26 cellular contexts compared by ENCODE assay signal in the genomic region with DNA sequence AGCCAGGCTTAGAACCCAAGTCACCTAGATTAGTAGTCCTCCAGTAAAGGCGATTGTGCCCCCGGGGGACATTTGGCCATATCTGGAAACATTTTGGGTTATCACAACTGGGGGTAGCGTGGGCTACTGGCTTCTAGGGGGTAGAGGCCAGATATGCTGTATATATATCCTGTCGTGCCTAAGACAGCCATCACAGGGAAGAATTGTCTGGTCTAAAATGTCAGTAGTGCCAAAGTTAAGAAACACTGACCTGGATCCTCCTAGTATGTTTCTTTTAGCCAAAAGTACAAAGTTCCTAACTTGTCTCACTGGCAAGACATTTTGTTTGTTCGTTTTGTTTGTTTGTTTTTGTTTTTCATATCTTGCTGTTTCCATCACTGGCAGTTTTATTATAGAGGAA. TPM values are rescaled to one million over a fixed set of nuclear protein-coding genes. Genes with fewer than 3 reads are reported as not detected.
DNase-seq lines count a peak whose midpoint lies in the region; ATAC-seq, FAIRE-seq and TF ChIP-seq lines count a peak whose summit lies in the region.
"Had no signal": no experiment of that assay in that cellular context is flagged by ENCODE, and none has a peak within 500 bp of the region (broad histone marks: within the 10 kb centered on the region; RNA-seq: fewer than 3 reads in every experiment).

No MANE protein-coding gene starts in this region.

- no peaks in the 10 kb centered on the region for H3K36me3 ChIP-seq in endothelial cell of umbilical vein (ENCODE audit: control insufficient read depth in 2 of 2, extremely low read depth in 1 of 2, insufficient read depth in 2 of 2, low read length in 2 of 2)
- H3K36me3 ChIP-seq in neutrophil: peaks cover 23% of the 10 kb centered on the region

- peaks cover 15% of the 10 kb centered on the region for H3K36me3 Mint-ChIP-seq in activated CD8-positive, alpha-beta memory T cell treated with anti-CD3 and anti-CD28 coated beads, Interleukin-2, amount 10 ng/mL, durations not matched to agents 7 days and 5 days
- peaks cover 76% of the 10 kb centered on the region for H3K36me3 Mint-ChIP-seq in activated T-helper 17 cell treated with anti-CD3 and anti-CD28 coated beads, Interleukin-2, amount 50 U/mL, for 72 hours (ENCODE audit: low read depth)

- H3K4me2 ChIP-seq in endothelial cell of umbilical vein (ENCODE audit: insufficient read depth, low read length): no peak overlapping the region

- H3K27me3 Mint-ChIP-seq in activated CD8-positive, alpha-beta memory T cell treated with anti-CD3 and anti-CD28 coated beads, Interleukin-2, amount 10 ng/mL, durations not matched to agents 7 days and 5 days: no peaks in the 10 kb centered on the region
- no peaks in the 10 kb centered on the region for H3K27me3 Mint-ChIP-seq in activated T-helper 17 cell treated with anti-CD3 and anti-CD28 coated beads, Interleukin-2, amount 50 U/mL, for 72 hours
- H3K27me3 Mint-ChIP-seq: CD4-positive, CD25-positive, alpha-beta regulatory T cell had no signal

- no peak overlapping the region for H3K4me3 Mint-ChIP-seq in activated CD8-positive, alpha-beta memory T cell treated with anti-CD3 and anti-CD28 coated beads, Interleukin-2, amount 10 ng/mL, durations not matched to agents 7 days and 5 days
- no peak overlapping the region for H3K4me3 Mint-ChIP-seq in activated T-helper 17 cell treated with anti-CD3 and anti-CD28 coated beads, Interleukin-2, amount 50 U/mL, for 72 hours
- H3K4me3 Mint-ChIP-seq: CD4-positive, CD25-positive, alpha-beta regulatory T cell; CD8-positive, alpha-beta memory T cell; HFFc6 had no signal

- dilution Hi-C loops in endothelial cell of umbilical vein (cut with MboI; ENCODE audit: extremely low pct_ligation_motif_present, low sequenced_read_pairs): no loop called here

- no peaks in the 10 kb centered on the region for H3K79me2 ChIP-seq in endothelial cell of umbilical vein (ENCODE audit: control insufficient read depth, insufficient read depth, low read length)

- H3K4me3 ChIP-seq in endothelial cell of umbilical vein (replicated peaks in 1 of 3; ENCODE audit: insufficient read depth in 1 of 3, low read depth in 1 of 3, low read length in 3 of 3) (no peak overlapping the region), neutrophil (ENCODE audit: low read depth in 1 of 2, low read length in 1 of 2) (peak overlapping the region in 1 of 2 experiments; percentile 12)

- FAIRE-seq in endothelial cell of umbilical vein (lab: Jason Lieb, UNC): peak; percentile 18
- FAIRE-seq: A204.1, GM12891, GM19239, HTR-8/SVneo had no signal

- POLR2A ChIA-PET in endothelial cell of umbilical vein (lab: Charles Lee): no interaction called here

- TF ChIP-seq POLR2A in endothelial cell of umbilical vein (IDR thresholded peaks at IDR 0.05; ENCODE audit: low read depth, low read length): no peak

- H3K9ac ChIP-seq in endothelial cell of umbilical vein (replicated peaks; ENCODE audit: extremely low read depth, insufficient read depth, low read length): no peak overlapping the region

- H3K4me1 ChIP-seq in endothelial cell of umbilical vein (ENCODE audit: control insufficient read depth, extremely low read depth, insufficient read depth, low read length) (no peaks in the 10 kb centered on the region), neutrophil (ENCODE audit: control insufficient read depth in 1 of 2, insufficient read depth in 1 of 2, low read depth in 1 of 2, low read length in 1 of 2) (peaks cover 0 to 10% of the 10 kb centered on the region in 2 experiments)
- H3K4me1 ChIP-seq: BE2C had no signal

- no peak for ATAC-seq in activated CD8-positive, alpha-beta memory T cell treated with anti-CD3 and anti-CD28 coated beads, Interleukin-2, amount 10 ng/mL, durations not matched to agents 7 days and 5 days
- no peak for ATAC-seq in activated T-helper 17 cell treated with anti-CD3 and anti-CD28 coated beads, Interleukin-2, amount 50 U/mL, for 72 hours (replicated peaks)
- ATAC-seq: HCT116 had no signal

- BruUV-seq in endothelial cell of umbilical vein (replicated peaks; lab: Mats Ljungman, UMichigan): no TSS peak

- H3K9me3 ChIP-seq in endothelial cell of umbilical vein (replicated peaks; ENCODE audit: control insufficient read depth, insufficient read depth, low read length): no peaks in the 10 kb centered on the region
- no peaks in the 10 kb centered on the region for H3K9me3 ChIP-seq in neutrophil
- H3K9me3 ChIP-seq: BE2C had no signal

- no peaks in the 10 kb centered on the region for H3K9me3 Mint-ChIP-seq in activated CD8-positive, alpha-beta memory T cell treated with anti-CD3 and anti-CD28 coated beads, Interleukin-2, amount 10 ng/mL, durations not matched to agents 7 days and 5 days (ENCODE audit: low read depth)
- H3K9me3 Mint-ChIP-seq in activated T-helper 17 cell treated with anti-CD3 and anti-CD28 coated beads, Interleukin-2, amount 50 U/mL, for 72 hours: no peaks in the 10 kb centered on the region
- H3K9me3 Mint-ChIP-seq: CD4-positive, CD25-positive, alpha-beta regulatory T cell; CD8-positive, alpha-beta memory T cell; HFFc6 had no signal

- intact Hi-C loops in endothelial cell of umbilical vein (cut with micrococcal nuclease): no loop called here

- TF ChIP-seq CTCF in endothelial cell of umbilical vein (IDR thresholded peaks at IDR 0.05; ENCODE audit: extremely low read depth in 1 of 2, insufficient read depth in 1 of 2, low read depth in 1 of 2, low read length in 2 of 2) (no peak), neutrophil (IDR thresholded peaks at IDR 0.05) (no peak)

- H3K27ac Mint-ChIP-seq in activated CD8-positive, alpha-beta memory T cell treated with anti-CD3 and anti-CD28 coated beads, Interleukin-2, amount 10 ng/mL, durations not matched to agents 7 days and 5 days: peak overlapping the region; percentile 9
- H3K27ac Mint-ChIP-seq in activated T-helper 17 cell treated with anti-CD3 and anti-CD28 coated beads, Interleukin-2, amount 50 U/mL, for 72 hours: peak overlapping the region; percentile 37
- H3K27ac Mint-ChIP-seq: HFFc6 had no signal

- no peak for DNase-seq in activated CD8-positive, alpha-beta memory T cell treated with anti-CD3 and anti-CD28 coated beads, Interleukin-2, amount 10 ng/mL, durations not matched to agents 7 days and 5 days
- no peak for DNase-seq in activated CD8-positive, alpha-beta memory T cell treated with anti-CD3 and anti-CD28 coated beads, Interleukin-2, amount 50 U/mL, for 4 hours
- DNase-seq in endothelial cell of umbilical vein (ENCODE audit: low read depth, low spot score) (no peak), NCI-H774 (lab: John Stamatoyannopoulos, UW) (no peak), NCI-H345 treated with DMSO at 0.1 percent for 48 hours (lab: John Stamatoyannopoulos, UW; ENCODE audit: unreplicated experiment) (no peak)
- DNase-seq: ACHN; BE2C; C1 segment of cervical spinal cord; CD4-positive, CD25-positive, alpha-beta regulatory T cell; CD8-positive, alpha-beta memory T cell; COR-L47; DMS 273 treated with DMSO at 0.1 percent for 48 hours; DMS53; DND-41; EL; H7; HFFc6; IMR-90 had no signal

- CTCF ChIA-PET in activated CD8-positive, alpha-beta memory T cell treated with anti-CD3 and anti-CD28 coated beads, Interleukin-2, amount 10 ng/mL, durations not matched to agents 7 days and 5 days (lab: Charles Lee): no interaction called here
- CTCF ChIA-PET in endothelial cell of umbilical vein (lab: Charles Lee): no interaction called here

- no peaks in the 10 kb centered on the region for H3K4me1 Mint-ChIP-seq in activated CD8-positive, alpha-beta memory T cell treated with anti-CD3 and anti-CD28 coated beads, Interleukin-2, amount 10 ng/mL, durations not matched to agents 7 days and 5 days
- H3K4me1 Mint-ChIP-seq in activated T-helper 17 cell treated with anti-CD3 and anti-CD28 coated beads, Interleukin-2, amount 50 U/mL, for 72 hours: no peaks in the 10 kb centered on the region

- no peaks in the 10 kb centered on the region for H4K20me1 ChIP-seq in endothelial cell of umbilical vein (replicated peaks; ENCODE audit: control insufficient read depth, extremely low read depth, insufficient read depth, low read length)

- no peak overlapping the region for H2AFZ ChIP-seq in endothelial cell of umbilical vein (ENCODE audit: low read depth, low read length)

- H3K27me3 ChIP-seq in endothelial cell of umbilical vein (ENCODE audit: control insufficient read depth in 2 of 2, insufficient read depth in 2 of 2, low read length in 2 of 2): no peaks in the 10 kb centered on the region
- H3K27me3 ChIP-seq in neutrophil: no peaks in the 10 kb centered on the region
- H3K27me3 ChIP-seq: BE2C had no signal

- no peaks in the 10 kb centered on the region for H3K9me1 ChIP-seq in endothelial cell of umbilical vein (replicated peaks; ENCODE audit: control insufficient read depth, extremely low read depth, insufficient read depth, low read length)

- H3K27ac ChIP-seq in endothelial cell of umbilical vein (ENCODE audit: insufficient read depth, low read depth, low read length) (no peak overlapping the region), neutrophil (peak overlapping the region; percentile 73)
- H3K27ac ChIP-seq: HL-60 had no signal

RNA-seq across cellular contexts. Expression of a gene that starts 13.8 kb away (rescaled TPM):
- total RNA-seq in activated CD8-positive, alpha-beta memory T cell treated with anti-CD3 and anti-CD28 coated beads, Interleukin-2, amount 10 ng/mL, durations not matched to agents 7 days and 5 days: 10 to 100 TPM; 14.3 to 16.9 TPM
- 10 to 100 TPM; 17.4 to 42.1 TPM for total RNA-seq in activated T-helper 17 cell treated with anti-CD3 and anti-CD28 coated beads, Interleukin-2, amount 50 U/mL, for 72 hours
- total RNA-seq in endothelial cell of umbilical vein: 18.2 and 19.1 TPM in 2 replicates
- polyA plus RNA-seq in endothelial cell of umbilical vein: 23.0 and 23.5 TPM in 2 replicates
- 32.6 and 35.5 TPM in 2 replicates for polyA plus RNA-seq in endothelial cell of umbilical vein (2011; cell fraction: cytosol; rRNA removed)
- 16.1 and 19.4 TPM in 2 replicates for polyA plus RNA-seq in endothelial cell of umbilical vein (2011; cell fraction: nucleus; rRNA removed)
- polyA plus RNA-seq in endothelial cell of umbilical vein (2012): 30.5 and 36.5 TPM in 2 replicates
- polyA minus RNA-seq in endothelial cell of umbilical vein: 18.7 and 22.1 TPM in 2 replicates
- 26.9 TPM for polyA minus RNA-seq in endothelial cell of umbilical vein (2011; cell fraction: cytosol; rRNA and poly(A)+ RNA removed)
- 3.6 and 4.6 TPM in 2 replicates for polyA minus RNA-seq in endothelial cell of umbilical vein (2011; cell fraction: nucleus; rRNA and poly(A)+ RNA removed)

RNA-seq across cellular contexts. Expression of a gene that starts 24.6 kb away (rescaled TPM):
- 10 to 100 TPM; 40.8 to 50.3 TPM for total RNA-seq in activated CD8-positive, alpha-beta memory T cell treated with anti-CD3 and anti-CD28 coated beads, Interleukin-2, amount 10 ng/mL, durations not matched to agents 7 days and 5 days
- total RNA-seq in activated T-helper 17 cell treated with anti-CD3 and anti-CD28 coated beads, Interleukin-2, amount 50 U/mL, for 72 hours: 10 to 100 TPM; 26.6 to 55.2 TPM
- 42.1 and 42.6 TPM in 2 replicates for total RNA-seq in endothelial cell of umbilical vein
- 14.6 and 19.3 TPM in 2 replicates for polyA plus RNA-seq in endothelial cell of umbilical vein
- polyA plus RNA-seq in endothelial cell of umbilical vein (2011; cell fraction: cytosol; rRNA removed): 21.6 and 22.2 TPM in 2 replicates
- polyA plus RNA-seq in endothelial cell of umbilical vein (2011; cell fraction: nucleus; rRNA removed): 11.7 and 14.8 TPM in 2 replicates
- 28.8 and 38.7 TPM in 2 replicates for polyA plus RNA-seq in endothelial cell of umbilical vein (2012)
- 20.0 and 20.8 TPM in 2 replicates for polyA minus RNA-seq in endothelial cell of umbilical vein
- polyA minus RNA-seq in endothelial cell of umbilical vein (2011; cell fraction: cytosol; rRNA and poly(A)+ RNA removed): 23.9 TPM
- polyA minus RNA-seq in endothelial cell of umbilical vein (2011; cell fraction: nucleus; rRNA and poly(A)+ RNA removed): 10.7 and 13.2 TPM in 2 replicates

RNA-seq across cellular contexts. Expression of a gene that starts 27.0 kb away (rescaled TPM):
- total RNA-seq in activated CD8-positive, alpha-beta memory T cell treated with anti-CD3 and anti-CD28 coated beads, Interleukin-2, amount 10 ng/mL, durations not matched to agents 7 days and 5 days: 100 to 1,000 TPM; 116 to 185 TPM
- 100 to 1,000 TPM; 107 to 172 TPM for total RNA-seq in activated T-helper 17 cell treated with anti-CD3 and anti-CD28 coated beads, Interleukin-2, amount 50 U/mL, for 72 hours
- total RNA-seq in endothelial cell of umbilical vein: 514 and 538 TPM in 2 replicates
- polyA plus RNA-seq in endothelial cell of umbilical vein: 189 and 247 TPM in 2 replicates
- polyA plus RNA-seq in endothelial cell of umbilical vein (2011; cell fraction: cytosol; rRNA removed): 275 and 318 TPM in 2 replicates
- 277 and 455 TPM in 2 replicates for polyA plus RNA-seq in endothelial cell of umbilical vein (2011; cell fraction: nucleus; rRNA removed)
- polyA plus RNA-seq in endothelial cell of umbilical vein (2012): 581 and 662 TPM in 2 replicates
- polyA minus RNA-seq in endothelial cell of umbilical vein: 317 and 322 TPM in 2 replicates
- 152 TPM for polyA minus RNA-seq in endothelial cell of umbilical vein (2011; cell fraction: cytosol; rRNA and poly(A)+ RNA removed)
- 137 and 160 TPM in 2 replicates for polyA minus RNA-seq in endothelial cell of umbilical vein (2011; cell fraction: nucleus; rRNA and poly(A)+ RNA removed)

RNA-seq across cellular contexts. Expression of a gene that starts 47.4 kb away (rescaled TPM):
- 10 to 100 TPM; 53.4 to 54.2 TPM for total RNA-seq in activated CD8-positive, alpha-beta memory T cell treated with anti-CD3 and anti-CD28 coated beads, Interleukin-2, amount 10 ng/mL, durations not matched to agents 7 days and 5 days
- 10 to 100 TPM; 51.4 to 60.2 TPM for total RNA-seq in activated T-helper 17 cell treated with anti-CD3 and anti-CD28 coated beads, Interleukin-2, amount 50 U/mL, for 72 hours
- 49.2 and 53.2 TPM in 2 replicates for total RNA-seq in endothelial cell of umbilical vein
- polyA plus RNA-seq in endothelial cell of umbilical vein: 8.4 and 10.7 TPM in 2 replicates
- polyA plus RNA-seq in endothelial cell of umbilical vein (2011; cell fraction: cytosol; rRNA removed): 11.7 and 11.8 TPM in 2 replicates
- 41.3 and 42.3 TPM in 2 replicates for polyA plus RNA-seq in endothelial cell of umbilical vein (2011; cell fraction: nucleus; rRNA removed)
- 19.6 and 28.1 TPM in 2 replicates for polyA plus RNA-seq in endothelial cell of umbilical vein (2012)
- polyA minus RNA-seq in endothelial cell of umbilical vein: 49.2 and 51.3 TPM in 2 replicates
- polyA minus RNA-seq in endothelial cell of umbilical vein (2011; cell fraction: cytosol; rRNA and poly(A)+ RNA removed): 46.1 TPM
- 51.1 and 77.1 TPM in 2 replicates for polyA minus RNA-seq in endothelial cell of umbilical vein (2011; cell fraction: nucleus; rRNA and poly(A)+ RNA removed)
